17 cellular contexts compared by ENCODE assay signal in the genomic region with DNA sequence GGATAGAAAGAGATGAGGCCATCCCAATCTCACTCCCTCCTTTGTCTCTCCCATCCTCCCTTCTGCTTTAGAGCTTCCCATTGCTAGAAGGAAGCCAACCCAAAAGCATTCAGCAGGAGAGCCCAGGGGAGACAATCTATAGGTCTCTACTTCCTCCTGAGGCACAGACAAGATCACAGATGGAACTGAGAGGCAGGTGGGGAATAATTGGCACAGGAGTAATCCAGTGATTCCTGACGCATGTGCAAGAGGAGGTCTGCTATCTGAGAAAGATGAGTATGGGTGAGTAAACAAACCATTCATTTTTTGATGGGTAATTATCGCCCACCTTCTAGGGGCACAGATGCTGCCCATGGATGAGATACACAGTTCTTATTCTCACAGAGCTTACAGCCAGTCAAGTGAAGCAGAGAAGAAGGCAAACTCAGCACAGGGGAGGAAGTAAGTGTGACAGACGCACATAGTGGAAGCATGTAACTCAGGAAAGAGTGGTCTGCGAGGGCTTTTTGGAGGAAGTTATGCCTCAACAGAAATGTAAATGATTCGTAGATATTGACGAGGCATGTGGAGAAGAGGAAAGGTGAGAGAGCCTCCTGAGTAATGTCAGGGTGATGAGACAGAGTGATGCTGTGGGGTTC.
DNase-seq lines count a peak whose midpoint lies in the region; ATAC-seq and TF ChIP-seq lines count a peak whose summit lies in the region.
"Had no signal": no experiment of that assay in that cellular context is flagged by ENCODE, and none has a peak within 500 bp of the region (broad histone marks: within the 10 kb centered on the region; RNA-seq: fewer than 3 reads in every experiment).

No MANE protein-coding gene starts in this region.

- H3K4me1 ChIP-seq in PC-3 (ENCODE audit: insufficient read depth, low read length) = 0 out of 2 replicates have a peak, but pooled peaks cover 5% of the 10 kb centered on the region
- H3K4me1 ChIP-seq: psoas muscle had no signal

- BruUV-seq in PC-3 (replicated peaks; lab: Mats Ljungman, UMichigan) = no TSS peak

- no peaks in the 10 kb centered on the region for H3F3A ChIP-seq in PC-3 (ENCODE audit: low read length, unreplicated experiment)

- H4K20me1 ChIP-seq in PC-3 (ENCODE audit: low read length) = no peaks in the 10 kb centered on the region

- no peaks in the 10 kb centered on the region for H3K27me3 ChIP-seq in PC-3 (ENCODE audit: low read length)

- H3K4me2 ChIP-seq in PC-3 (ENCODE audit: low read length) = no peak overlapping the region

- no peaks in the 10 kb centered on the region for H3K9me3 ChIP-seq in PC-3 (ENCODE audit: low read length)
- H3K9me3 ChIP-seq: psoas muscle had no signal

- POLR2A ChIA-PET in PC-3 (lab: Charles Lee; ENCODE audit: unreplicated experiment) = no interaction called here

- CTCF ChIA-PET in PC-3 (lab: Charles Lee) = no interaction called here

- no peaks in the 10 kb centered on the region for H3K9me2 ChIP-seq in PC-3 (replicated peaks; ENCODE audit: low read length)

- no peak overlapping the region for H3K9ac ChIP-seq in PC-3 (ENCODE audit: low read length)

- no peak overlapping the region for H2AFZ ChIP-seq in PC-3 (ENCODE audit: low read length)

- ATAC-seq in HG03135 (IDR thresholded peaks at IDR 0.05; ENCODE audit: unreplicated experiment) = peak; percentile 48
- no peak for ATAC-seq in GM18867 (IDR thresholded peaks at IDR 0.05; ENCODE audit: unreplicated experiment)
- no peak for ATAC-seq in PC-3
- ATAC-seq: activated naive CD4-positive, alpha-beta T cell treated with anti-CD3 and anti-CD28 coated beads, Interleukin-2, amount 50 U/mL, for 72 hours; effector memory CD8-positive, alpha-beta T cell; GM12878; psoas muscle had no signal

- H3K4me3 ChIP-seq in PC-3 (ENCODE audit: low read length) = no peak overlapping the region
- H3K4me3 ChIP-seq: GM12878, psoas muscle had no signal

- DNase-seq in DMS 273 (lab: John Stamatoyannopoulos, UW; ENCODE audit: unreplicated experiment) (peak; percentile 59), DMS 273 treated with DMSO at 0.1 percent for 48 hours (lab: John Stamatoyannopoulos, UW) (no peak), NCI-H524 (lab: John Stamatoyannopoulos, UW) (peak; percentile 46 to 91), retina (peak; percentile 19), EL (no peak), PC-3 (no peak)
- DNase-seq: activated CD4-positive, alpha-beta T cell treated with anti-CD3 and anti-CD28 coated beads for 1 hour; activated CD8-positive, alpha-beta memory T cell treated with anti-CD3 and anti-CD28 coated beads, Interleukin-2, amount 50 U/mL, for 48 hours; effector memory CD8-positive, alpha-beta T cell; psoas muscle; stimulated activated CD4-positive, alpha-beta T cell treated with anti-CD3 and anti-CD28 coated beads, Interleukin-12 subunit alpha, Interleukin-12 subunit beta, amount 100 ng/mL, for 4 hours; T-helper 2 cell had no signal

- TF ChIP-seq CTCF in PC-3 (conservative IDR thresholded peaks at IDR 0.05; ENCODE audit: low read depth, low read length) = no peak

- no peaks in the 10 kb centered on the region for H3K79me2 ChIP-seq in PC-3 (ENCODE audit: low read length)

- H3K27ac ChIP-seq in PC-3 (ENCODE audit: low read length) = no peak overlapping the region
- H3K27ac ChIP-seq: 22Rv1, psoas muscle had no signal

- intact Hi-C loops in PC-3 (cut with micrococcal nuclease) = no loop called here

- no peaks in the 10 kb centered on the region for H3K36me3 ChIP-seq in PC-3 (ENCODE audit: low read depth, low read length)

Comparison
In these comparisons a context has a peak if more than half of its experiments do, and no peak if none do; other contexts are left out.
1. DNase-seq: peak in DMS 273 (single experiment), NCI-H524 (2 of 2) and retina (single experiment); none in DMS 273 treated with DMSO at 0.1 percent for 48 hours (single experiment), EL (single experiment) and PC-3 (single experiment).